Comparison of ENCODE assay signal across 10 cellular contexts in genomic region chr4:139692300-139693012, GRCh38. TPM values are rescaled to one million over a fixed set of nuclear protein-coding genes. Genes with fewer than 3 reads are reported as not detected.
A peak's percentile ranks its signal among the peaks of the same experiment; 100 is the strongest.
DNase-seq lines count a peak whose midpoint lies in the region; ATAC-seq, FAIRE-seq and TF ChIP-seq lines count a peak whose summit lies in the region.
"Had no signal": no experiment of that assay in that cellular context is flagged by ENCODE, and none has a peak within 500 bp of the region (broad histone marks: within the 10 kb centered on the region; RNA-seq: fewer than 3 reads in every experiment).

No MANE protein-coding gene starts in this region.

- no peak for FAIRE-seq in bronchial epithelial cell (lab: Jason Lieb, UNC)
- FAIRE-seq: GM18507 had no signal

- no peak overlapping the region for H3K27ac ChIP-seq in DOHH2 (ENCODE audit: low read depth, low read length)

- ATAC-seq in HG03025 (IDR thresholded peaks at IDR 0.05; ENCODE audit: low FRiP score, unreplicated experiment) = no peak
- no peak for ATAC-seq in HG02623 (IDR thresholded peaks at IDR 0.05; ENCODE audit: unreplicated experiment)
- ATAC-seq: T-cell had no signal

- DNase-seq in KBM-7 (peak; percentile 48), bronchial epithelial cell (ENCODE audit: low read depth) (no peak), myocyte (ENCODE audit: low read depth) (peak; percentile 72), NCI-H1105 treated with DMSO at 0.1 percent for 48 hours (lab: John Stamatoyannopoulos, UW) (no peak), GF-D8 (lab: John Stamatoyannopoulos, UW) (no peak)
- DNase-seq: T-cell had no signal

- H3K9me2 ChIP-seq in DOHH2 (replicated peaks; ENCODE audit: control insufficient read depth, low read length) = no peaks in the 10 kb centered on the region

- in situ Hi-C loops in KBM-7 (cut with MboI; ENCODE audit: low pct_unique_long_range_greater_than_20kb, low sequenced_read_pairs) = no loop called here

- no peaks in the 10 kb centered on the region for H3K36me3 ChIP-seq in DOHH2 (ENCODE audit: control insufficient read depth, low read length)
- H3K36me3 ChIP-seq in bronchial epithelial cell (ENCODE audit: control insufficient read depth, insufficient read depth, low read length) = no peaks in the 10 kb centered on the region

- no peaks in the 10 kb centered on the region for H3K27me3 ChIP-seq in DOHH2 (ENCODE audit: control insufficient read depth, low read length)
- no peaks in the 10 kb centered on the region for H3K27me3 ChIP-seq in bronchial epithelial cell (ENCODE audit: control insufficient read depth, insufficient read depth, low read length)

- H3K4me2 ChIP-seq in DOHH2 (ENCODE audit: low read length) = 0 out of 2 replicates have a peak overlapping the region, but pooled peaks have one; percentile 14

- H3K9me3 ChIP-seq in DOHH2 (ENCODE audit: control insufficient read depth, insufficient read depth, low read length) = no peaks in the 10 kb centered on the region

- no peaks in the 10 kb centered on the region for H4K20me1 ChIP-seq in DOHH2 (ENCODE audit: control insufficient read depth, insufficient read depth, low read depth, low read length)

- peaks cover 9% of the 10 kb centered on the region for H3K4me1 ChIP-seq in DOHH2 (ENCODE audit: control insufficient read depth, low read length)

- TF ChIP-seq CTCF in DOHH2 (IDR thresholded peaks at IDR 0.05; ENCODE audit: low read depth, low read length, poor library complexity, severe bottlenecking) (no peak), bronchial epithelial cell (IDR thresholded peaks at IDR 0.05; ENCODE audit: insufficient read depth, low read length, severe bottlenecking) (peak; percentile 21)

- H3K79me2 ChIP-seq in DOHH2 (ENCODE audit: control insufficient read depth, low read length) = no peaks in the 10 kb centered on the region

- no peaks in the 10 kb centered on the region for H3F3A ChIP-seq in DOHH2 (ENCODE audit: control insufficient read depth, insufficient read depth)

- H3K4me3 ChIP-seq in DOHH2 (ENCODE audit: low read length) (no peak overlapping the region), bronchial epithelial cell (ENCODE audit: low read depth, low read length) (no peak overlapping the region)

RNA-seq across cellular contexts. Expression of gene MGST2, which starts 26.8 kb away (rescaled TPM):
- total RNA-seq in bronchial epithelial cell = 28.7 and 30.5 TPM in 2 replicates
- 16.1 and 17.8 TPM in 2 replicates for total RNA-seq in myocyte
- 17.1 TPM for polyA plus RNA-seq in myocyte (2012)

Comparison
In these comparisons a context has a peak if more than half of its experiments do, and no peak if none do; other contexts are left out.
1. DNase-seq: peak in KBM-7 (single experiment) and myocyte (single experiment); none in bronchial epithelial cell (single experiment), NCI-H1105 treated with DMSO at 0.1 percent for 48 hours (single experiment) and GF-D8 (single experiment).